ENCODE assay signal across 10 cellular contexts in the genomic region with DNA sequence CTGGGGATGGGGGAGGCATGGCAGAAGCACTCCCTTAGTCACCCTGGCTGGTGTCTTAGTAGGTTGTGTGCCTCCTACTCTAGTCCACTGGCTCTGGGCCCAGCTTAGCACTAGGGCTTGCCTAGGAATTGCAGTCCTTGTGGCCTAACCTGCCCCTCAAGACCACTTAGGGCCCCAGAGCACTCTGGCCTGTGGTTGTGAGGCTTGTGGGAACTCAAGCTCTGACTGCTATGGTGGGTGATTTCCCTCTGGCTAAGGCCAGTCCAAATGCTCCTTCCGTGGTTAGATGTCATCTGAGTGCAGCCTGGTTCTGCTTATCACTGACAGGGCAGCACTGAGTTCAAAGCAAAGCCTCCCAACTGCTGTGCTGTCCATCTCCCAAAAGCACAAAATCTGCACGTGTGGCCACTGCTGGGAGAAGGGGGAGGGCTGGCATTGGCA. TPM values are rescaled to one million over a fixed set of nuclear protein-coding genes. Genes with fewer than 3 reads are reported as not detected.
DNase-seq lines count a peak whose midpoint lies in the region; ATAC-seq and TF ChIP-seq lines count a peak whose summit lies in the region.
"Had no signal": no experiment of that assay in that cellular context is flagged by ENCODE, and none has a peak within 500 bp of the region (broad histone marks: within the 10 kb centered on the region; RNA-seq: fewer than 3 reads in every experiment).

No MANE protein-coding gene starts in this region.

- no peak for TF ChIP-seq CTCF in H9 (conservative IDR thresholded peaks at IDR 0.05)
- TF ChIP-seq CTCF in cardiac muscle cell (IDR thresholded peaks at IDR 0.05; ENCODE audit: low read depth, low read length): no peak

- H2BK12ac ChIP-seq in H9 (ENCODE audit: insufficient read length, low read depth, low read length): no peak overlapping the region

- H3K4me1 ChIP-seq in H9 (ENCODE audit: insufficient read depth, low read length): peaks cover 7% of the 10 kb centered on the region; the same call in 1 of the 2 replicates
- H3K4me1 ChIP-seq in cardiac muscle cell (ENCODE audit: low read depth): peaks cover 5% of the 10 kb centered on the region

- no peak overlapping the region for H2AFZ ChIP-seq in H9 (ENCODE audit: low read length)

- H3K4me3 Mint-ChIP-seq in H9: no peak overlapping the region; a peak in 1 of 5 replicates
- H3K4me3 Mint-ChIP-seq in stimulated activated memory B cell treated with anti-CD40 and anti-IgM and Interleukin-4, amounts not matched to agents 10 μg/mL and 1 μg/mL and 100 μg/mL, for 72 hours: no peak overlapping the region
- H3K4me3 Mint-ChIP-seq: nephron had no signal

- no peak overlapping the region for H3K14ac ChIP-seq in H9 (ENCODE audit: insufficient read depth, low read length)

- H3K9me3 Mint-ChIP-seq in H9: peaks cover 10 to 14% of the 10 kb centered on the region in 2 experiments
- H3K9me3 Mint-ChIP-seq in stimulated activated memory B cell treated with anti-CD40 and anti-IgM and Interleukin-4, amounts not matched to agents 10 μg/mL and 1 μg/mL and 100 μg/mL, for 72 hours: peaks cover 2% of the 10 kb centered on the region

- DNase-seq in H9: no peak
- DNase-seq in OCI-M1 (lab: John Stamatoyannopoulos, UW): peak; percentile 95
- DNase-seq in cardiac muscle cell (ENCODE audit: low read depth in 1 of 2, low spot score in 1 of 2): peak; percentile 42 to 74
- no peak for DNase-seq in HCEC 1CT
- no peak for DNase-seq in RKO (ENCODE audit: low spot score)
- DNase-seq: activated effector memory CD4-positive, alpha-beta T cell treated with anti-CD3 and anti-CD28 coated beads, Interleukin-2, amount 50 U/mL, for 16 hours; NCI-H1092 had no signal

- no peaks in the 10 kb centered on the region for H3K23me2 ChIP-seq in H9 (ENCODE audit: insufficient read length, low read depth, low read length, poor library complexity, severe bottlenecking)

- H3K27me3 ChIP-seq in H9 (ENCODE audit: insufficient read depth, low read length) (no peaks in the 10 kb centered on the region), cardiac muscle cell (no peaks in the 10 kb centered on the region)

- no peak overlapping the region for H2BK120ac ChIP-seq in H9 (ENCODE audit: low read depth, low read length, poor library complexity, severe bottlenecking)

- no peak overlapping the region for H2AK5ac ChIP-seq in H9 (ENCODE audit: insufficient read length, low read length)

- no peak overlapping the region for H4K8ac ChIP-seq in H9 (replicated peaks; ENCODE audit: insufficient read length, low read depth, low read length)

- H3K27ac Mint-ChIP-seq in H9: peak overlapping the region; percentile 60 to 89 (median 87); a peak in 3 of 7 replicates
- H3K27ac Mint-ChIP-seq in stimulated activated memory B cell treated with anti-CD40 and anti-IgM and Interleukin-4, amounts not matched to agents 10 μg/mL and 1 μg/mL and 100 μg/mL, for 72 hours: no peak overlapping the region
- H3K27ac Mint-ChIP-seq: nephron had no signal

- no peak overlapping the region for H3K56ac ChIP-seq in H9 (ENCODE audit: insufficient read length, low read depth, low read length)

- H3K4ac ChIP-seq in H9 (ENCODE audit: low read depth, low read length): no peak overlapping the region

- no peak overlapping the region for H3K4me3 ChIP-seq in cardiac muscle cell

- H3K27me3 Mint-ChIP-seq in H9 (ENCODE audit: low read depth): no peaks in the 10 kb centered on the region; the same call in none of the 2 replicates
- H3K27me3 Mint-ChIP-seq in stimulated activated memory B cell treated with anti-CD40 and anti-IgM and Interleukin-4, amounts not matched to agents 10 μg/mL and 1 μg/mL and 100 μg/mL, for 72 hours: peaks cover 24% of the 10 kb centered on the region

- H3T11ph ChIP-seq in H9 (ENCODE audit: low read length): no peak overlapping the region

- no peak overlapping the region for H4K5ac ChIP-seq in H9 (ENCODE audit: insufficient read length, low read depth, low read length)

- H3K23ac ChIP-seq in H9 (ENCODE audit: insufficient read length, low read depth, low read length): no peak overlapping the region

- ATAC-seq in stimulated activated memory B cell treated with anti-CD40 and anti-IgM and Interleukin-4, amounts not matched to agents 10 μg/mL and 1 μg/mL and 100 μg/mL, for 72 hours: peak; percentile 53
- no peak for ATAC-seq in GM21619 (IDR thresholded peaks at IDR 0.05; ENCODE audit: unreplicated experiment)

- H3K9me3 ChIP-seq in H9 (ENCODE audit: control insufficient read depth, low read depth, low read length) (no peaks in the 10 kb centered on the region), cardiac muscle cell (ENCODE audit: low read depth) (no peaks in the 10 kb centered on the region)

- no peak overlapping the region for H2BK20ac ChIP-seq in H9 (ENCODE audit: low read depth, low read length, poor library complexity, severe bottlenecking)

- H3K36me3 ChIP-seq in cardiac muscle cell: no peaks in the 10 kb centered on the region

- peaks cover 31 to 51% (median 41%) of the 10 kb centered on the region in 3 experiments for H3K36me3 Mint-ChIP-seq in H9 (ENCODE audit: insufficient read depth in 1 of 3, low read depth in 3 of 3)
- no peaks in the 10 kb centered on the region for H3K36me3 Mint-ChIP-seq in stimulated activated memory B cell treated with anti-CD40 and anti-IgM and Interleukin-4, amounts not matched to agents 10 μg/mL and 1 μg/mL and 100 μg/mL, for 72 hours

- WGBS in H9 (ENCODE audit: extremely low coverage, insufficient read length, low lambda C conversion rate): no CpG with 5 or more reads among the region's 2 CpGs

- no peak overlapping the region for H3K9ac ChIP-seq in H9 (ENCODE audit: extremely low read depth, insufficient read length, low read length)

- no peak overlapping the region for H2BK15ac ChIP-seq in H9 (ENCODE audit: low read depth, low read length)

- no peak overlapping the region for H4K91ac ChIP-seq in H9 (ENCODE audit: insufficient read length, low read depth, low read length)

- H2BK5ac ChIP-seq in H9 (ENCODE audit: insufficient read length, low read length): no peak overlapping the region

- H3K79me1 ChIP-seq in H9 (ENCODE audit: insufficient read depth, low read depth, low read length, poor library complexity, severe bottlenecking): no peaks in the 10 kb centered on the region

- H4K20me1 ChIP-seq in H9 (ENCODE audit: control insufficient read depth, insufficient read depth, insufficient read length): no peaks in the 10 kb centered on the region

- H3K18ac ChIP-seq in H9 (ENCODE audit: insufficient read length, low read depth, low read length): no peak overlapping the region

- H3K27ac ChIP-seq in H9 (ENCODE audit: insufficient read length, low read depth, low read length) (no peak overlapping the region), cardiac muscle cell (peak overlapping the region; percentile 49)

- peaks cover 52% of the 10 kb centered on the region; the same call in 1 of the 2 replicates for H3K79me2 ChIP-seq in H9 (ENCODE audit: insufficient read depth, low read length)

- peaks cover 52 to 59% of the 10 kb centered on the region in 2 experiments for H3K4me1 Mint-ChIP-seq in H9
- no peaks in the 10 kb centered on the region for H3K4me1 Mint-ChIP-seq in stimulated activated memory B cell treated with anti-CD40 and anti-IgM and Interleukin-4, amounts not matched to agents 10 μg/mL and 1 μg/mL and 100 μg/mL, for 72 hours

- no peak overlapping the region for H3K4me2 ChIP-seq in H9 (ENCODE audit: insufficient read depth, insufficient read length, low read length)

RNA-seq across cellular contexts. Expression of a gene that starts 20.2 kb away (rescaled TPM):
- 53.9 and 54.3 TPM in 2 replicates for total RNA-seq in H9 (2021)
- 3.8 and 7.3 TPM in 2 replicates for total RNA-seq in cardiac muscle cell
- 1.8 and 2.5 TPM in 2 replicates for polyA plus RNA-seq in cardiac muscle cell

Comparison
In these comparisons a context has a peak if more than half of its experiments do, and no peak if none do; other contexts are left out.
1. DNase-seq: peak in OCI-M1 (single experiment) and cardiac muscle cell (2 of 2); none in H9 (single experiment), HCEC 1CT (single experiment) and RKO (single experiment).